In genomic region chr22:38873469-38874411, GRCh38 we compare ENCODE assay signal across 8 cellular contexts. TPM values are rescaled to one million over a fixed set of nuclear protein-coding genes. Genes with fewer than 3 reads are reported as not detected.
DNase-seq lines count a peak whose midpoint lies in the region; ATAC-seq and TF ChIP-seq lines count a peak whose summit lies in the region.

No MANE protein-coding gene starts in this region.

- DNase-seq in DMS79 (lab: John Stamatoyannopoulos, UW) (peak; percentile 18), NCI-H2029 (lab: John Stamatoyannopoulos, UW) (peak; percentile 95), activated T-cell treated with anti-CD3 and anti-CD28 coated beads for 1 hour (ENCODE audit: low read depth) (peak; percentile 43), foreskin keratinocyte (peak; percentile 75 to 82), dermis blood vessel endothelial cell (no peak), Ammon's horn (ENCODE audit: low spot score) (no peak)
- peak; percentile 24 to 53 for DNase-seq in stimulated activated CD4-positive, alpha-beta T cell treated with anti-CD3 and anti-CD28 coated beads, Interleukin-15, amount 100 ng/mL, for 1 hour (ENCODE audit: low read depth in 1 of 2, low spot score in 1 of 2)

- peak overlapping the region; percentile 59 for H3K27ac ChIP-seq in foreskin keratinocyte

- peaks cover 58% of the 10 kb centered on the region for H3K27me3 ChIP-seq in foreskin keratinocyte

- no peak for TF ChIP-seq CTCF in foreskin keratinocyte (conservative IDR thresholded peaks at IDR 0.05)

- peak; percentile 86 for ATAC-seq in foreskin keratinocyte
- ATAC-seq in HG02678 (IDR thresholded peaks at IDR 0.05; ENCODE audit: unreplicated experiment) = no peak

- H3K4me1 ChIP-seq in foreskin keratinocyte = no peaks in the 10 kb centered on the region

RNA-seq across cellular contexts. Expression of gene CBX6, which starts 1.7 kb away (rescaled TPM):
- 23.2 and 32.7 TPM in 2 replicates for total RNA-seq in foreskin keratinocyte
- 8.5 and 11.4 TPM in 2 replicates for polyA plus RNA-seq in foreskin keratinocyte
- 22.1 and 32.4 TPM in 2 replicates for total RNA-seq in dermis blood vessel endothelial cell

RNA-seq across cellular contexts. Expression of gene NPTXR, which starts 29.9 kb away (rescaled TPM):
- 0.04 and 0.07 TPM in 2 replicates for total RNA-seq in foreskin keratinocyte
- polyA plus RNA-seq in foreskin keratinocyte = 0.03 and 0.06 TPM in 2 replicates
- 0.34 and 0.84 TPM in 2 replicates for total RNA-seq in dermis blood vessel endothelial cell

Comparison
In these comparisons a context has a peak if more than half of its experiments do, and no peak if none do; other contexts are left out.
1. DNase-seq: peak in DMS79 (single experiment), NCI-H2029 (single experiment), activated T-cell treated with anti-CD3 and anti-CD28 coated beads for 1 hour (single experiment), foreskin keratinocyte (2 of 2) and stimulated activated CD4-positive, alpha-beta T cell treated with anti-CD3 and anti-CD28 coated beads, Interleukin-15, amount 100 ng/mL, for 1 hour (2 of 2); none in dermis blood vessel endothelial cell (single experiment) and Ammon's horn (single experiment).